In the genomic region with DNA sequence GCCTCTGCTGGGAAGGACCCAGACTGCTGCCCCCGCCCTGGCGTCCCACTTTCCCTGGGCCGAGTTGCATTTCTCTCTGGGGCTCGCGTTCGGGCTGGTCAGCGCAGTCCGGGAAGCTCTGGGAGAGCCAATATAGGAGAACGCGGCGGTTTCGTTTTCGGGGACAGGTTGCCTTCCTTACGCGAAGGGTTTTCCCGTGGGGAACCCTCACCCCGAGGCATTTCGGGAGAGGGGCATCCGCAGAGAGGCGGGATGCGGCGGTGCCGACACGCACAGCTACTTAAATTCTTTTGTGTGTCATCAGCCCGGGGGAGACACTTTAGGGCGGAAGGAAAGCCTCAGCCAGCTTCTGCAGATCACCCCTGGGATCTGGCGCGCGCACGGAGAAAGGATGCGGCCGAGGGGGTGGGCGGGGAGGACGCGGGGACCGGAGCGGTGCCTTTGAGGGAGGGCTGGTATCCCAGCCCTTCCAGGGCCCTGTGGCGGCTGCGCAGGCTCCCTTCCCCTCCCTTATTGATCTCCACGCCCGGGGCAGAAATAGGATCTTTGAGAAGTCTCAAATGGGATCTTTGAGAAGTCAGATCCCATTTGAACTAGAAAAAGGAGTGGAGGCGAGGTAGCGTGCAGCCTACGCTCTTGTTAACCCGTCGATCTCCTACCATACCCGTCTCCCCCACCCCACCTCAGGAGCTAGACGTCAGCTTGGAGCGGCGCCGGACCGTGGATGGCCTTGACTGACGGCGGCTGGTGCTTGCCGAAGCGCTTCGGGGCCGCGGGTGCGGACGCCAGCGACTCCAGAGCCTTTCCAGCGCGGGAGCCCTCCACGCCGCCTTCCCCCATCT, we compare ENCODE assay signal across 8 cellular contexts. TPM values are rescaled to one million over a fixed set of nuclear protein-coding genes. Genes with fewer than 3 reads are reported as not detected.
DNase-seq lines count a peak whose midpoint lies in the region; ATAC-seq and TF ChIP-seq lines count a peak whose summit lies in the region.

No MANE protein-coding gene starts in this region.

- H3K27me3 ChIP-seq in brain microvascular endothelial cell (replicated peaks) (peaks cover 23% of the 10 kb centered on the region), kidney epithelial cell (ENCODE audit: control insufficient read depth, insufficient read depth, low read length) (peaks cover 72% of the 10 kb centered on the region), stomach smooth muscle (ENCODE audit: control insufficient read depth in 1 of 2, insufficient read depth in 2 of 2, low read length in 2 of 2) (peaks cover 42 to 73% of the 10 kb centered on the region in 2 donors)

- H3K27ac ChIP-seq in brain microvascular endothelial cell (peak overlapping the region; percentile 87), stomach smooth muscle (ENCODE audit: low read length) (peak overlapping the region; percentile 70)

- peak; percentile 80 for DNase-seq in EL
- peak; percentile 68 for DNase-seq in NCI-H146 treated with DMSO at 0.1 percent for 48 hours (lab: John Stamatoyannopoulos, UW; ENCODE audit: unreplicated experiment)
- peak; percentile 77 for DNase-seq in brain microvascular endothelial cell
- no peak for DNase-seq in kidney epithelial cell (ENCODE audit: low read depth)
- DNase-seq in KG1 (lab: John Stamatoyannopoulos, UW) = no peak

- H3K36me3 ChIP-seq in brain microvascular endothelial cell (replicated peaks) (peaks cover 35% of the 10 kb centered on the region), kidney epithelial cell (ENCODE audit: control insufficient read depth, insufficient read depth, low read length) (no peaks in the 10 kb centered on the region), stomach smooth muscle (ENCODE audit: control insufficient read depth in 2 of 2, insufficient read depth in 2 of 2, low read length in 2 of 2) (no peaks in the 10 kb centered on the region)

- H3K9me3 ChIP-seq in stomach smooth muscle (ENCODE audit: control insufficient read depth in 2 of 2, low read length in 2 of 2) = no peaks in the 10 kb centered on the region

- TF ChIP-seq CTCF in brain microvascular endothelial cell (IDR thresholded peaks at IDR 0.05; ENCODE audit: low read depth, low read length, missing control alignments) (no peak), kidney epithelial cell (IDR thresholded peaks at IDR 0.05; ENCODE audit: insufficient read depth, low read length, poor library complexity, severe bottlenecking) (no peak)

- H3K4me3 ChIP-seq in brain microvascular endothelial cell (ENCODE audit: low read depth, low read length) (peak overlapping the region; percentile 86), kidney epithelial cell (ENCODE audit: low read depth, low read length) (peak overlapping the region; percentile 52), stomach smooth muscle (ENCODE audit: low read length in 2 of 2) (peak overlapping the region; percentile 84 to 91)

- ATAC-seq in GM21529 (IDR thresholded peaks at IDR 0.05; ENCODE audit: unreplicated experiment) (no peak), HG03565 (IDR thresholded peaks at IDR 0.05; ENCODE audit: unreplicated experiment) (no peak)

- in situ Hi-C loops in brain microvascular endothelial cell (cut with HindIII; ENCODE audit: low pct_ligation_motif_present, low sequenced_read_pairs) = no loop called here

- peaks cover 30% of the 10 kb centered on the region for H3K4me1 ChIP-seq in stomach smooth muscle (ENCODE audit: control insufficient read depth, insufficient read depth, low read length)

- H3K9ac ChIP-seq in stomach smooth muscle (ENCODE audit: low read length in 2 of 2) = peak overlapping the region; percentile 57 to 62

RNA-seq across cellular contexts. Expression of gene GATA6, which starts 1.3 kb away (rescaled TPM):
- 2.5 TPM in 2 replicates for total RNA-seq in kidney epithelial cell

Comparison
In these comparisons a context has a peak if more than half of its experiments do, and no peak if none do; other contexts are left out.
1. DNase-seq: peak in EL (single experiment), NCI-H146 treated with DMSO at 0.1 percent for 48 hours (single experiment) and brain microvascular endothelial cell (single experiment); none in kidney epithelial cell (single experiment) and KG1 (single experiment).
2. Peak in every context shown above with its lines, with median percentiles within 50 percentile points of each other: H3K4me3 ChIP-seq.